ENCODE assay signal across 26 cellular contexts in the genomic region with DNA sequence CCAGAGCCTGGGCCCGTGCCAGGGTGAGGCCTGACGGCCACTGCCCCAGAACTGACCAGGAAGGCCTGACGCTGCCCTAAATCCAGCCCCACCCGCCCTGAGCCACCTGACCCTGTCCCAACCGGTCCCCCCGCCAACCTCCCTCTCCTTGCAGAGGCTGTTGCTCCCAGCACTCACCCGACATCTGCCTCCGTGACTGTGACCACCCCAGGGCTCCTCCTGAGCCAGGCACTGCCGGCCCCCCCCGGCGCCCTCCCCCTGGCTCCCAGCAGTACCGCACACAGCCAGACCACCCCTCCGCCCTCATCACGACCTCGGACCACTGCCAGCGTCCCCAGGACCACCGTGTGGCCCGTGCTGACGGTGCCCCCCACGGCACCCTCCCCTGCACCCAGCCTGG. TPM values are rescaled to one million over a fixed set of nuclear protein-coding genes. Genes with fewer than 3 reads are reported as not detected.
"Had no signal": no experiment of that assay in that cellular context is flagged by ENCODE, and none has a peak within 500 bp of the region (broad histone marks: within the 10 kb centered on the region; RNA-seq: fewer than 3 reads in every experiment).

No MANE protein-coding gene starts in this region.

- H3K9me3 Mint-ChIP-seq: T-cell had no signal

- H3K27me3 Mint-ChIP-seq: T-cell had no signal

- H3K4me2 ChIP-seq: SK-N-SH had no signal

- H3K36me3 Mint-ChIP-seq: T-cell had no signal

- H3K9ac ChIP-seq: SK-N-SH had no signal

- H3K4me3 Mint-ChIP-seq: T-cell had no signal

- H3K4me3 ChIP-seq: MG63 had no signal

- ATAC-seq: Panc1, T-cell had no signal

- FAIRE-seq: HTR-8/SVneo had no signal

- H3K27ac ChIP-seq: HL-60, RWPE1 had no signal

- H3K27me3 ChIP-seq: MG63 had no signal

- H3K4me1 Mint-ChIP-seq: T-cell had no signal

- H3K27ac Mint-ChIP-seq: T-cell had no signal

- DNase-seq: Karpas-422, KG1, MG63, NCI-H1092, NCI-H1105 treated with DMSO at 0.1 percent for 48 hours, NCI-H1417 treated with DMSO at 0.1 percent for 48 hours, NCI-H146, NCI-H1694 treated with DMSO at 0.1 percent for 48 hours, NCI-H2029, NCI-H2081 treated with DMSO at 0.1 percent for 48 hours, NCI-H2171, NCI-H226, NCI-H446, NCI-H510A, NCI-H524 treated with DMSO at 0.1 percent for 48 hours, NCI-H69, NCI-H774, SHP77, SK-N-SH, SW 1271, T-cell had no signal

- H3K9me3 ChIP-seq: MG63, SK-N-SH had no signal

- H3K9me2 ChIP-seq: SK-N-SH had no signal

RNA-seq across cellular contexts. Expression of a gene that starts 27.9 kb away (rescaled TPM):
- total RNA-seq: SK-MEL-5, T-cell had no signal
- polyA plus RNA-seq: SK-N-SH had no signal
